In genomic region chr7:104264281-104264680, GRCh38 we compare ENCODE assay signal across 15 cellular contexts. TPM values are rescaled to one million over a fixed set of nuclear protein-coding genes. Genes with fewer than 3 reads are reported as not detected.
DNase-seq lines count a peak whose midpoint lies in the region; ATAC-seq and TF ChIP-seq lines count a peak whose summit lies in the region.
"Had no signal": no experiment of that assay in that cellular context is flagged by ENCODE, and none has a peak within 500 bp of the region (broad histone marks: within the 10 kb centered on the region; RNA-seq: fewer than 3 reads in every experiment).

No MANE protein-coding gene starts in this region.

- DNase-seq in HCEC 1CT (peak; percentile 16), NCI-H460 (ENCODE audit: extremely low read depth, low read depth) (peak; percentile 15), choroid plexus epithelial cell (ENCODE audit: low read depth) (peak; percentile 22), kidney tubule cell (ENCODE audit: low spot score) (peak; percentile 22), NCI-H1436 treated with DMSO at 0.1 percent for 48 hours (lab: John Stamatoyannopoulos, UW) (no peak), NCI-H748 (lab: John Stamatoyannopoulos, UW; ENCODE audit: unreplicated experiment) (no peak)
- DNase-seq: caudate nucleus; COR-L47; GOT3; natural killer cell; NCI-H1694; SK-N-SH; stimulated activated CD4-positive, alpha-beta T cell treated with anti-CD3 and anti-CD28 coated beads, Interleukin-1b, Interleukin-23, amount 100 ng/mL, for 48 hours; upper lobe of left lung had no signal

- ATAC-seq in GM19397 (IDR thresholded peaks at IDR 0.05; ENCODE audit: unreplicated experiment), result no peak
- ATAC-seq: natural killer cell had no signal

- no peak overlapping the region for H3K4me3 ChIP-seq in choroid plexus epithelial cell (ENCODE audit: low read depth, low read length)
- H3K4me3 ChIP-seq: upper lobe of left lung had no signal

- no peak for TF ChIP-seq CTCF in choroid plexus epithelial cell (conservative IDR thresholded peaks at IDR 0.05; ENCODE audit: low read depth, low read length)

RNA-seq across cellular contexts. Expression of gene ORC5, which starts 56.5 kb away (rescaled TPM):
- total RNA-seq in NCI-H460 (2014; rRNA removed; shearing (Covaris generic)), result 35.1 and 39.8 TPM in 2 replicates
- 33.9 and 57.8 TPM in 2 replicates for polyA plus RNA-seq in NCI-H460 (2014; cell fraction: nucleus; rRNA removed)

Comparison
In these comparisons a context has a peak if more than half of its experiments do, and no peak if none do; other contexts are left out.
1. DNase-seq: peak in HCEC 1CT (single experiment), NCI-H460 (single experiment), choroid plexus epithelial cell (single experiment) and kidney tubule cell (single experiment); none in NCI-H1436 treated with DMSO at 0.1 percent for 48 hours (single experiment) and NCI-H748 (single experiment).